In genomic region chr19:17721821-17722220, GRCh38 we compare ENCODE assay signal across 9 cellular contexts. TPM values are rescaled to one million over a fixed set of nuclear protein-coding genes. Genes with fewer than 3 reads are reported as not detected.
A peak's percentile ranks its signal among the peaks of the same experiment; 100 is the strongest.
DNase-seq lines count a peak whose midpoint lies in the region; ATAC-seq, FAIRE-seq and TF ChIP-seq lines count a peak whose summit lies in the region.
"Had no signal": no experiment of that assay in that cellular context is flagged by ENCODE, and none has a peak within 500 bp of the region (broad histone marks: within the 10 kb centered on the region; RNA-seq: fewer than 3 reads in every experiment).

No MANE protein-coding gene starts in this region.

- H3K36me3 ChIP-seq in endodermal cell (ENCODE audit: control insufficient read depth, insufficient read depth, low read length): peaks cover 32% of the 10 kb centered on the region
- H3K36me3 ChIP-seq in osteoblast (ENCODE audit: insufficient read depth, low read length): peaks cover 17% of the 10 kb centered on the region

- TF ChIP-seq CTCF in endodermal cell (conservative IDR thresholded peaks at IDR 0.05): no peak
- no peak for TF ChIP-seq CTCF in osteoblast (IDR thresholded peaks at IDR 0.05; ENCODE audit: extremely low read depth, low read depth, low read length)
- no peak for TF ChIP-seq CTCF in D721Med (IDR thresholded peaks at IDR 0.05; ENCODE audit: insufficient read depth, missing control alignments)

- no peak overlapping the region for H2AFZ ChIP-seq in osteoblast (ENCODE audit: low read length)

- peak overlapping the region; percentile 73 for H3K4me3 Mint-ChIP-seq in endodermal cell

- FAIRE-seq in D721Med (lab: Jason Lieb, UNC): no peak

- H3K9me3 ChIP-seq in endodermal cell (ENCODE audit: control insufficient read depth, low read length) (no peaks in the 10 kb centered on the region), osteoblast (ENCODE audit: low read depth, low read length) (no peaks in the 10 kb centered on the region)
- H3K9me3 ChIP-seq: SJCRH30 had no signal

- peaks cover 12% of the 10 kb centered on the region for H3K4me1 Mint-ChIP-seq in endodermal cell

- no peak overlapping the region for H3K4me3 ChIP-seq in endodermal cell (ENCODE audit: low read length)
- H3K4me3 ChIP-seq in osteoblast (ENCODE audit: insufficient read depth, low read length): no peak overlapping the region
- H3K4me3 ChIP-seq: SJCRH30 had no signal

- H3K27me3 ChIP-seq in endodermal cell (ENCODE audit: control insufficient read depth, insufficient read depth, low read length, poor library complexity, severe bottlenecking) (no peaks in the 10 kb centered on the region), osteoblast (ENCODE audit: insufficient read depth, low read length) (no peaks in the 10 kb centered on the region)
- H3K27me3 ChIP-seq: SJCRH30 had no signal

- H4K20me1 ChIP-seq in osteoblast (ENCODE audit: insufficient read depth, low read length): peaks cover 30% of the 10 kb centered on the region

- no peaks in the 10 kb centered on the region for H3K9me3 Mint-ChIP-seq in endodermal cell

- WGBS in endodermal cell (ENCODE audit: insufficient coverage in 1 of 2, insufficient read length in 1 of 2), 2 experiments: 94 to 97% methylated on average over 8 of the region's 8 CpGs

- no peak overlapping the region for H3K9ac ChIP-seq in endodermal cell (ENCODE audit: extremely low read depth, low read length, poor library complexity, severe bottlenecking)

- no peaks in the 10 kb centered on the region for H3K4me1 ChIP-seq in endodermal cell (ENCODE audit: control insufficient read depth, insufficient read depth, low read length)
- peaks cover 18% of the 10 kb centered on the region for H3K4me1 ChIP-seq in osteoblast (ENCODE audit: insufficient read depth, low read length)

- no peak for ATAC-seq in GM18858 (IDR thresholded peaks at IDR 0.05; ENCODE audit: unreplicated experiment)
- ATAC-seq in HG03342 (IDR thresholded peaks at IDR 0.05; ENCODE audit: unreplicated experiment): no peak
- no peak for ATAC-seq in GM19023 (IDR thresholded peaks at IDR 0.05; ENCODE audit: unreplicated experiment)

- peaks cover 39% of the 10 kb centered on the region for H3K36me3 Mint-ChIP-seq in endodermal cell (ENCODE audit: low read depth)

- peaks cover 47% of the 10 kb centered on the region for H3K79me2 ChIP-seq in osteoblast (ENCODE audit: insufficient read depth, low read length)

- H3K27me3 Mint-ChIP-seq in endodermal cell (ENCODE audit: insufficient read depth): no peaks in the 10 kb centered on the region

- no peak overlapping the region for H3K4me2 ChIP-seq in osteoblast (ENCODE audit: insufficient read depth, low read length)

- no peak overlapping the region for H3K27ac Mint-ChIP-seq in endodermal cell

- H3K27ac ChIP-seq in endodermal cell (ENCODE audit: low read depth, low read length) (no peak overlapping the region), osteoblast (ENCODE audit: low read depth, low read length) (no peak overlapping the region)
- H3K27ac ChIP-seq: SJCRH30 had no signal

- peak; percentile 64 for DNase-seq in GM03348 (ENCODE audit: low spot score)
- DNase-seq in OCI-M1 (lab: John Stamatoyannopoulos, UW): peak; percentile 24
- no peak for DNase-seq in endodermal cell
- peak; percentile 97 for DNase-seq in osteoblast (ENCODE audit: insufficient read length, low spot score, missing footprints)
- no peak for DNase-seq in D721Med (ENCODE audit: insufficient read length, low spot score)
- DNase-seq: SJCRH30 had no signal

RNA-seq across cellular contexts. Expression of gene MAP1S, which starts 2.5 kb away (rescaled TPM):
- total RNA-seq in endodermal cell (10 to 100 TPM; 90.2 to 96.7 TPM), osteoblast (15.2 and 16.5 TPM in 2 replicates)
- polyA plus RNA-seq in endodermal cell (2013, experiment 1 of 2): 41.4 TPM
- polyA plus RNA-seq in endodermal cell (2013, experiment 2 of 2): 38.1 TPM

RNA-seq across cellular contexts. Expression of gene FCHO1, which starts 29.5 kb away (rescaled TPM):
- 10 to 100 TPM in 1 of 2 donors, 1 to 10 TPM in 1; 8.5 to 10.2 TPM for total RNA-seq in endodermal cell
- polyA plus RNA-seq in endodermal cell (2013, experiment 1 of 2): 18.8 TPM
- 15.9 TPM for polyA plus RNA-seq in endodermal cell (2013, experiment 2 of 2)
- 0.72 TPM in 1 of 2 replicates, not detected in the other for total RNA-seq in osteoblast

RNA-seq across cellular contexts. Expression of gene UNC13A, which starts 33.7 kb away (rescaled TPM):
- total RNA-seq in endodermal cell (10 to 100 TPM in 1 of 2 donors, 1 to 10 TPM in 1; 5.6 to 10.7 TPM), osteoblast (under 0.01 TPM in 2 replicates)
- 2.8 TPM for polyA plus RNA-seq in endodermal cell (2013, experiment 1 of 2)
- 2.2 TPM for polyA plus RNA-seq in endodermal cell (2013, experiment 2 of 2)

Comparison
In these comparisons a context has a peak if more than half of its experiments do, and no peak if none do; other contexts are left out.
1. DNase-seq: peak in GM03348 (single experiment), OCI-M1 (single experiment) and osteoblast (single experiment); none in endodermal cell (single experiment) and D721Med (single experiment).